In the genomic region with DNA sequence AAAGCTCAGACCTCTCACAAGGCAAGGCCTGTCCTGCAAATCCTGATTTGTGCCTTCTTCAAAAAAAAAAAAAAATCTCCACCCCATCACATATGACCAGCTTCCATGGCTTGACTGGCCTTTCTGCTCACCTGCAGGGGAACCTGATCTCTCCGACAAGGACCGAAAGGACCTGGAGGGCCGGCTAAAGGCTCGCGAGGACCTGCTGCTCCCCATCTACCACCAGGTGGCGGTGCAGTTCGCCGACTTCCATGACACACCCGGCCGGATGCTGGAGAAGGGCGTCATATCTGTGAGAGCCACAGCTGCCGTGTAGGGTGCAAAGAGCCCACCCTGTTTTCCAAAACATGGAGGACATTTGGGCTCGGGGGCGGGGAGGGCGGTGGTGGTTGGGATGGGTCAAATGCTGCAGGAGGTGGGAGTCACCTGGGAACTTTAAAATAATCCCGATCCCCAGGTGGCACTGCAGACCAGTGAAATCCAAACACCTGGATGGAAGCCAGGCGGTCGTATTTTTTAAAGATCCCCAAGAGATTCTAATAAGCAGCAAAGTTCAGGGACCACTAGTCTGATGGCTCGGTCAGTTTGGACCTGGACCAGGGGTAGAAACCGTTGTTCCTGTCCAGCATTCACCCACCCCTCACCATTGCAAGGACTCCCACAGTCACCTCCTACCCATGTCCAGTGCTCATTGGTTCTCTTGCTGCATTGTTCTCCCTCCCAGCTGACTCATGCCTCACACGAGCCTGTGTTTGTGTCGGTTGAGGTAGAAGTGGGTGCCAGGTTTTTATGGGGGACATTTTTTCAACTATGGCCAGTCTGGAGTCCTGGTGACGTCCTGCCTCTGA, we compare ENCODE assay signal across 8 cellular contexts. TPM values are rescaled to one million over a fixed set of nuclear protein-coding genes. Genes with fewer than 3 reads are reported as not detected.
A peak's percentile ranks its signal among the peaks of the same experiment; 100 is the strongest.
DNase-seq lines count a peak whose midpoint lies in the region; ATAC-seq and TF ChIP-seq lines count a peak whose summit lies in the region.

No MANE protein-coding gene starts in this region.

- intact Hi-C loops in PC-9 (cut with micrococcal nuclease; ENCODE audit: unreplicated experiment) (loop anchor here (1.0 to 5.0 kb wide), 3 partner anchors 121 to 513 kb away; no protein-coding TSS in a partner anchor), adrenal gland (cut with DNase I) (loop anchor here in 1 of 2 donors (2.0 kb wide), 2 partner anchors 120 to 128 kb away; no protein-coding TSS in a partner anchor), gastrocnemius medialis (cut with DNase I; ENCODE audit: low total_unique reads) (no loop called here)

- no peak overlapping the region for H2AFZ ChIP-seq in PC-9

- peak in 1 of 2 donors; percentile 34 for ATAC-seq in gastrocnemius medialis
- ATAC-seq in HG03039 (IDR thresholded peaks at IDR 0.05; ENCODE audit: unreplicated experiment) = no peak
- no peak for ATAC-seq in GM19397 (IDR thresholded peaks at IDR 0.05; ENCODE audit: unreplicated experiment)

- no peak for TF ChIP-seq POLR2A in adrenal gland (IDR thresholded peaks at IDR 0.05)
- no peak for TF ChIP-seq POLR2A in gastrocnemius medialis (IDR thresholded peaks at IDR 0.05)

- H3K27me3 ChIP-seq in DOHH2 (ENCODE audit: control insufficient read depth, low read length) (no peaks in the 10 kb centered on the region), PC-9 (ENCODE audit: insufficient read depth, low read depth) (no peaks in the 10 kb centered on the region), adrenal gland (no peaks in the 10 kb centered on the region), gastrocnemius medialis (no peaks in the 10 kb centered on the region)

- no TSS peak for BruUV-seq in PC-9 (replicated peaks; lab: Mats Ljungman, UMichigan)

- WGBS in adrenal gland, 4 donors = 44 to 49% (median 47%) methylated on average over 19 to 23 of the region's 23 CpGs

- H3K36me3 ChIP-seq in DOHH2 (ENCODE audit: control insufficient read depth, low read length) (no peaks in the 10 kb centered on the region), PC-9 (ENCODE audit: low read depth) (no peaks in the 10 kb centered on the region), adrenal gland (replicated peaks in 1 of 2) (peaks cover 0 to 59% of the 10 kb centered on the region in 2 donors), gastrocnemius medialis (peaks cover 18 to 92% of the 10 kb centered on the region in 2 donors)

- H3K9me2 ChIP-seq in DOHH2 (replicated peaks; ENCODE audit: control insufficient read depth, low read length) (no peaks in the 10 kb centered on the region), PC-9 (ENCODE audit: insufficient read depth) (no peaks in the 10 kb centered on the region)

- DNase-seq in Jurkat, Clone E6-1 (ENCODE audit: low read depth, low spot score) = peak; percentile 64
- DNase-seq in PC-9 (peak; percentile 61 to 78), adrenal gland (peak; percentile 73 to 91 (median 80)), hepatic stellate cell (ENCODE audit: low spot score) (peak; percentile 83), gastrocnemius medialis (peak in 1 of 2 donors; percentile 68)

- TF ChIP-seq CTCF in DOHH2 (IDR thresholded peaks at IDR 0.05; ENCODE audit: low read depth, low read length, poor library complexity, severe bottlenecking) (peak; percentile 96), PC-9 (conservative IDR thresholded peaks at IDR 0.05) (peak; percentile 93), adrenal gland (IDR thresholded peaks at IDR 0.05) (peak; percentile 68 to 82 (median 72)), gastrocnemius medialis (IDR thresholded peaks at IDR 0.05 in 4 of 5, conservative IDR thresholded peaks at IDR 0.05 in 1 of 5) (peak; percentile 58 to 77 (median 67))

- H3K79me2 ChIP-seq in DOHH2 (ENCODE audit: control insufficient read depth, low read length) (no peaks in the 10 kb centered on the region), PC-9 (ENCODE audit: low read depth) (no peaks in the 10 kb centered on the region)

- no peaks in the 10 kb centered on the region for H3K4me1 ChIP-seq in DOHH2 (ENCODE audit: control insufficient read depth, low read length)
- no peaks in the 10 kb centered on the region for H3K4me1 ChIP-seq in PC-9 (replicated peaks; ENCODE audit: insufficient read depth)
- no peaks in the 10 kb centered on the region for H3K4me1 ChIP-seq in adrenal gland (replicated peaks in 1 of 2)
- H3K4me1 ChIP-seq in gastrocnemius medialis = no peaks in the 10 kb centered on the region

- in situ Hi-C loops in gastrocnemius medialis (cut with MboI; ENCODE audit: low sequenced_read_pairs in 4 of 4) = loop anchor here in 3 of 4 donors (10.0 to 25.0 kb wide), 2 partner anchors 120 to 123 kb away; no protein-coding TSS in a partner anchor

- POLR2A ChIA-PET in PC-9 (lab: Charles Lee; ENCODE audit: unreplicated experiment) = no interaction called here

- H3K9me3 ChIP-seq in DOHH2 (ENCODE audit: control insufficient read depth, insufficient read depth, low read length) (no peaks in the 10 kb centered on the region), PC-9 (ENCODE audit: insufficient read depth, low read depth) (no peaks in the 10 kb centered on the region), adrenal gland (replicated peaks in 1 of 3) (no peaks in the 10 kb centered on the region), gastrocnemius medialis (no peaks in the 10 kb centered on the region)

- H3K4me2 ChIP-seq in DOHH2 (ENCODE audit: low read length) (no peak overlapping the region), PC-9 (peak overlapping the region; percentile 55)

- H3K27ac ChIP-seq in DOHH2 (ENCODE audit: low read depth, low read length) (no peak overlapping the region), PC-9 (no peak overlapping the region), adrenal gland (peak overlapping the region in 2 of 5 donors; percentile 34 to 65), gastrocnemius medialis (peak overlapping the region; percentile 20 to 64 (median 44))

- H3F3A ChIP-seq in DOHH2 (ENCODE audit: control insufficient read depth, insufficient read depth) = no peaks in the 10 kb centered on the region
- H3F3A ChIP-seq in PC-9 (ENCODE audit: insufficient read depth, low read depth) = no peaks in the 10 kb centered on the region

- CTCF ChIA-PET in PC-9 (lab: Charles Lee) = interaction anchor here (0.7 to 1.6 kb wide), 4 partner anchors 9 to 121 kb away, joined by 3 to 16 read pairs (median 3); no protein-coding TSS in a partner anchor

- H4K20me1 ChIP-seq in DOHH2 (ENCODE audit: control insufficient read depth, insufficient read depth, low read depth, low read length) = no peaks in the 10 kb centered on the region
- no peaks in the 10 kb centered on the region for H4K20me1 ChIP-seq in PC-9 (ENCODE audit: insufficient read depth)

- H3K4me3 ChIP-seq in DOHH2 (ENCODE audit: low read length) = no peak overlapping the region
- no peak overlapping the region for H3K4me3 ChIP-seq in Jurkat, Clone E6-1 (ENCODE audit: low read length)
- H3K4me3 ChIP-seq in PC-9 = no peak overlapping the region
- no peak overlapping the region for H3K4me3 ChIP-seq in adrenal gland
- no peak overlapping the region for H3K4me3 ChIP-seq in gastrocnemius medialis

RNA-seq across cellular contexts. Expression of a gene that starts 44.8 kb away (rescaled TPM):
- polyA plus RNA-seq in Jurkat, Clone E6-1 (2012; ENCODE audit: insufficient read depth, insufficient read length) = 0.91 TPM
- not detected in 2 replicates for total RNA-seq in PC-9 (2021)
- not detected for total RNA-seq in adrenal gland
- polyA plus RNA-seq in adrenal gland = under 1 TPM in 1 of 3 donors, not detected in 2; 0.24 TPM
- total RNA-seq in gastrocnemius medialis = not detected

Comparison
In these comparisons a context has a peak if more than half of its experiments do, and no peak if none do; other contexts are left out.
1. H3K27ac ChIP-seq: peak in gastrocnemius medialis (4 of 4); none in DOHH2 (single experiment) and PC-9 (single experiment).
2. Peak in every context shown above with its lines, with median percentiles within 50 percentile points of each other: CTCF ChIP-seq.